In genomic region chr14:103245624-103246031, GRCh38 we compare ENCODE assay signal across 8 cellular contexts.
A peak's percentile ranks its signal among the peaks of the same experiment; 100 is the strongest.
DNase-seq lines count a peak whose midpoint lies in the region; ATAC-seq, FAIRE-seq and TF ChIP-seq lines count a peak whose summit lies in the region.
"Not testable (repeated sequence)": the region's sequence is repeated elsewhere in the genome, so short reads cannot be mapped to it uniquely, and the experiment has no call there.

No MANE protein-coding gene starts in this region.

- not testable (repeated sequence) for H3K23ac ChIP-seq in neuronal stem cell (ENCODE audit: low read depth, low read length, poor library complexity)

- H3K4me1 ChIP-seq in PC-3 (ENCODE audit: insufficient read depth, low read length) (peaks cover 20% of the 10 kb centered on the region), vagina (peaks cover 15% of the 10 kb centered on the region)
- H3K4me1 ChIP-seq in K562 (replicated peaks in 1 of 2; ENCODE audit: control insufficient read depth in 2 of 2, insufficient read depth in 2 of 2, low read length in 2 of 2); neuronal stem cell (ENCODE audit: control insufficient read depth in 2 of 2, insufficient read depth in 1 of 2, low read depth in 1 of 2, low read length in 2 of 2): not testable (repeated sequence)

- H3K79me2 ChIP-seq in PC-3 (ENCODE audit: low read length); K562 (ENCODE audit: control insufficient read depth, insufficient read depth, low read length): not testable (repeated sequence)

- H4K20me1 ChIP-seq in PC-3 (ENCODE audit: low read length); K562 (replicated peaks; ENCODE audit: control insufficient read depth, insufficient read depth, low read length): not testable (repeated sequence)

- H3K18ac ChIP-seq in neuronal stem cell (ENCODE audit: low read length) = not testable (repeated sequence)

- TF ChIP-seq EP300 in K562 (IDR thresholded peaks at IDR 0.05; ENCODE audit: low read length) = not testable (repeated sequence)

- H2AK5ac ChIP-seq in neuronal stem cell (ENCODE audit: low read depth, low read length) = not testable (repeated sequence)

- not testable (repeated sequence) for H3K36me3 ChIP-seq in PC-3 (ENCODE audit: low read depth, low read length); K562 (ENCODE audit: control insufficient read depth, insufficient read depth, low read length); neuronal stem cell (replicated peaks in 1 of 2; ENCODE audit: control insufficient read depth in 2 of 2, insufficient read depth in 2 of 2, low read length in 2 of 2); vagina

- in situ Hi-C loops in Caki2 (cut with HindIII; ENCODE audit: low pct_unique_long_range_greater_than_20kb, low sequenced_read_pairs); K562 (cut with MboI): not testable (repeated sequence)

- not testable (repeated sequence) for BruUV-seq in PC-3 (replicated peaks; lab: Mats Ljungman, UMichigan); K562 (replicated peaks; lab: Mats Ljungman, UMichigan)

- H3K4me3 ChIP-seq in PC-3 (ENCODE audit: low read length); K562; epithelial cell of proximal tubule (ENCODE audit: low read depth, low read length); neuronal stem cell (ENCODE audit: low read length in 2 of 2); vagina: not testable (repeated sequence)

- TF ChIP-seq POLR2A in K562 (conservative IDR thresholded peaks at IDR 0.05); vagina (IDR thresholded peaks at IDR 0.05): not testable (repeated sequence)

- H3K9me3 ChIP-seq in PC-3 (ENCODE audit: low read length); K562 (replicated peaks; ENCODE audit: control insufficient read depth, insufficient read depth, low read depth, low read length); neuronal stem cell (replicated peaks in 1 of 2; ENCODE audit: control insufficient read depth in 2 of 2, insufficient read depth in 1 of 2, low read depth in 1 of 2, low read length in 2 of 2); vagina: not testable (repeated sequence)

- H3F3A ChIP-seq in PC-3 (ENCODE audit: low read length, unreplicated experiment) = not testable (repeated sequence)

- not testable (repeated sequence) for H2BK15ac ChIP-seq in neuronal stem cell (ENCODE audit: low read length)

- not testable (repeated sequence) for H3K9me2 ChIP-seq in PC-3 (replicated peaks; ENCODE audit: low read length)

- H3K27me3 ChIP-seq in PC-3 (ENCODE audit: low read length); K562 (ENCODE audit: control insufficient read depth in 2 of 2, insufficient read depth in 2 of 2, low read length in 2 of 2); neuronal stem cell (ENCODE audit: control insufficient read depth in 3 of 3, insufficient read depth in 3 of 3, low read depth in 1 of 3, low read length in 3 of 3); vagina: not testable (repeated sequence)

- H4K91ac ChIP-seq in neuronal stem cell (ENCODE audit: low read depth, low read length, poor library complexity) = not testable (repeated sequence)

- H2BK12ac ChIP-seq in neuronal stem cell (ENCODE audit: low read length) = not testable (repeated sequence)

- H3K79me1 ChIP-seq in neuronal stem cell (ENCODE audit: low read depth, low read length) = not testable (repeated sequence)

- CTCF ChIA-PET in PC-3 (lab: Charles Lee) = interaction anchor here (0.6 kb wide), 1 partner anchor 51 kb away, joined by 7 read pairs; no protein-coding TSS in a partner anchor
- CTCF ChIA-PET in K562 (lab: Yijun Ruan, JAX; ENCODE audit: low intra/inter-chr PET ratio) = not testable (repeated sequence)

- peak; percentile 97 for ATAC-seq in PC-3
- ATAC-seq in K562 = not testable (repeated sequence)

- H2AFZ ChIP-seq in PC-3 (ENCODE audit: low read length) = 0 out of 2 replicates have a peak overlapping the region, but pooled peaks have one; percentile 7
- 0 out of 2 replicates have a peak overlapping the region, but pooled peaks have one; percentile 31 for H2AFZ ChIP-seq in K562 (ENCODE audit: low read depth, low read length)
- H2AFZ ChIP-seq in neuronal stem cell (ENCODE audit: low read length) = peak overlapping the region; percentile 24

- 24% methylated on average over 3 of the region's 3 CpGs for WGBS in K562 (ENCODE audit: insufficient coverage, low coverage, missing lambda C conversion rate)
- WGBS in neuronal stem cell (ENCODE audit: extremely low coverage in 2 of 2, insufficient read length in 2 of 2, insufficient replicate concordance in 1 of 2), 2 donors = no CpG with 5 or more reads among the region's 3 CpGs

- not testable (repeated sequence) for H4K8ac ChIP-seq in neuronal stem cell (ENCODE audit: low read depth, low read length)

- not testable (repeated sequence) for H2BK120ac ChIP-seq in neuronal stem cell (ENCODE audit: low read depth, low read length)

- H2BK5ac ChIP-seq in neuronal stem cell (ENCODE audit: low read length) = not testable (repeated sequence)

- not testable (repeated sequence) for TF ChIP-seq RAD21 in K562 (CRISPR knock-in tag; conservative IDR thresholded peaks at IDR 0.05 in 1 of 2, IDR thresholded peaks at IDR 0.05 in 1 of 2)

- intact Hi-C loops in PC-3 (cut with micrococcal nuclease); K562 (cut with micrococcal nuclease); vagina (cut with DNase I): not testable (repeated sequence)

- peak overlapping the region; percentile 18; the same call in 1 of the 2 replicates for H3K4me2 ChIP-seq in PC-3 (ENCODE audit: low read length)
- not testable (repeated sequence) for H3K4me2 ChIP-seq in K562 (ENCODE audit: insufficient read depth, low read length); neuronal stem cell (ENCODE audit: insufficient read depth, low read length, poor library complexity, severe bottlenecking)

- not testable (repeated sequence) for H3K9ac ChIP-seq in PC-3 (ENCODE audit: low read length); K562 (ENCODE audit: insufficient read depth in 1 of 2, low read depth in 2 of 2, low read length in 2 of 2); neuronal stem cell (ENCODE audit: low read depth, low read length, poor library complexity)

- not testable (repeated sequence) for H3K9me1 ChIP-seq in K562 (ENCODE audit: control insufficient read depth, insufficient read depth, low read length)

- not testable (repeated sequence) for FAIRE-seq in K562 (lab: Jason Lieb, UNC)

- not testable (repeated sequence) for H3K14ac ChIP-seq in neuronal stem cell (ENCODE audit: low read length)

- peak overlapping the region; percentile 21 for H3K27ac ChIP-seq in PC-3 (ENCODE audit: low read length)
- H3K27ac ChIP-seq in K562 (ENCODE audit: extremely low read depth, low read depth, low read length); neuronal stem cell (replicated peaks; ENCODE audit: low read length): not testable (repeated sequence)
- peak overlapping the region; percentile 74 for H3K27ac ChIP-seq in vagina

- DNase-seq in Caki2 (ENCODE audit: low read depth) = peak; percentile 33
- peak; percentile 63 for DNase-seq in HCEC 1CT
- peak; percentile 84 for DNase-seq in PC-3
- not testable (repeated sequence) for DNase-seq in K562 (ENCODE audit: extremely low read depth in 1 of 4, low spot score in 3 of 4); neuronal stem cell (ENCODE audit: low spot score); vagina (ENCODE audit: extremely low spot score in 2 of 2)
- peak; percentile 45 for DNase-seq in epithelial cell of proximal tubule (ENCODE audit: low read depth)
- peak; percentile 82 for DNase-seq in kidney tubule cell (ENCODE audit: low spot score)

- not testable (repeated sequence) for TF ChIP-seq CTCF in PC-3 (conservative IDR thresholded peaks at IDR 0.05; ENCODE audit: low read depth, low read length); K562 (IDR thresholded peaks at IDR 0.05 in 2 of 3, conservative IDR thresholded peaks at IDR 0.05 in 1 of 3; ENCODE audit: insufficient read depth in 2 of 3, low read depth in 1 of 3, low read length in 3 of 3); epithelial cell of proximal tubule (conservative IDR thresholded peaks at IDR 0.05; ENCODE audit: low read depth, low read length); vagina (IDR thresholded peaks at IDR 0.05)

- H3K4ac ChIP-seq in neuronal stem cell (ENCODE audit: low read length) = not testable (repeated sequence)

- POLR2A ChIA-PET in PC-3 (lab: Charles Lee; ENCODE audit: unreplicated experiment); K562 (lab: Yijun Ruan, JAX): not testable (repeated sequence)

TF ChIP-seq in K562, 482 proteins besides CTCF, POLR2A, EP300 and RAD21:
- TF ChIP-seq ATF3 (IDR thresholded peaks at IDR 0.05) = peak; percentile 28; the same call in 1 of the 2 replicates
- not testable (repeated sequence) for TF ChIP-seq ATF3 (CRISPR knock-in tag; conservative IDR thresholded peaks at IDR 0.05)
TF ChIP-seq in K562: peak in this region for 1; not testable (repeated sequence) for 481.
